8 cellular contexts compared by ENCODE assay signal in genomic region chr10:130300608-130301025, GRCh38.
DNase-seq lines count a peak whose midpoint lies in the region; ATAC-seq and TF ChIP-seq lines count a peak whose summit lies in the region.

No MANE protein-coding gene starts in this region.

- no peaks in the 10 kb centered on the region for H3K27me3 Mint-ChIP-seq in T-helper 17 cell
- H3K27me3 Mint-ChIP-seq in effector memory CD8-positive, alpha-beta T cell: no peaks in the 10 kb centered on the region

- CTCF ChIA-PET in HEK293 (lab: Yijun Ruan, JAX): no interaction called here

- DNase-seq in T-helper 17 cell: peak in 2 of 3 donors; percentile 8 to 12
- peak in 2 of 3 experiments; percentile 44 to 49 for DNase-seq in effector memory CD8-positive, alpha-beta T cell
- peak; percentile 59 for DNase-seq in stimulated activated CD4-positive, alpha-beta T cell treated with anti-CD3 and anti-CD28 coated beads, Interleukin-12 subunit alpha, Interleukin-12 subunit beta, amount 100 ng/mL, for 4 hours
- no peak for DNase-seq in GM13976 (ENCODE audit: low spot score)
- DNase-seq in anterior cingulate cortex (lab: John Stamatoyannopoulos, UW): no peak
- no peak for DNase-seq in ascending aorta (ENCODE audit: low spot score in 2 of 2)

- no peak overlapping the region for H3K4me3 ChIP-seq in HEK293 (ENCODE audit: low read depth, low read length)
- H3K4me3 ChIP-seq in ascending aorta: no peak overlapping the region

- peaks cover 5% of the 10 kb centered on the region for H3K4me1 Mint-ChIP-seq in T-helper 17 cell
- no peaks in the 10 kb centered on the region for H3K4me1 Mint-ChIP-seq in effector memory CD8-positive, alpha-beta T cell (ENCODE audit: low read depth in 2 of 2)

- peak overlapping the region; percentile 88 for H3K4me3 Mint-ChIP-seq in T-helper 17 cell
- H3K4me3 Mint-ChIP-seq in effector memory CD8-positive, alpha-beta T cell: peak overlapping the region; percentile 53 to 88

- TF ChIP-seq CTCF in HEK293 (tag by site-specific recombination; IDR thresholded peaks at IDR 0.05) (no peak), GM13976 (IDR thresholded peaks at IDR 0.05; ENCODE audit: borderline replicate concordance, control extremely low read depth, extremely low read depth, insufficient read depth, missing control alignments) (no peak), ascending aorta (IDR thresholded peaks at IDR 0.05) (no peak)

- H3K36me3 ChIP-seq in HEK293 (ENCODE audit: control insufficient read depth in 2 of 2, insufficient read depth in 1 of 2, low read length in 2 of 2) (no peaks in the 10 kb centered on the region), ascending aorta (no peaks in the 10 kb centered on the region)

- no peaks in the 10 kb centered on the region for H3K27me3 ChIP-seq in ascending aorta

- ATAC-seq in T-helper 17 cell (peak; percentile 46), GM21528 (IDR thresholded peaks at IDR 0.05; ENCODE audit: low FRiP score, unreplicated experiment) (no peak)
- ATAC-seq in effector memory CD8-positive, alpha-beta T cell (replicated peaks): peak; percentile 67

- H3K27ac ChIP-seq in HEK293 (ENCODE audit: extremely low read depth, low read depth, low read length) (no peak overlapping the region), ascending aorta (no peak overlapping the region)

- intact Hi-C loops in ascending aorta (cut with DNase I): no loop called here

- H3K4me1 ChIP-seq in HEK293 (ENCODE audit: control insufficient read depth, insufficient read depth, low read length) (no peaks in the 10 kb centered on the region), ascending aorta (no peaks in the 10 kb centered on the region)

- H3K27ac Mint-ChIP-seq in T-helper 17 cell: no peak overlapping the region
- peak overlapping the region in 1 of 2 donors; percentile 81 for H3K27ac Mint-ChIP-seq in effector memory CD8-positive, alpha-beta T cell

- H3K9me3 ChIP-seq in HEK293 (ENCODE audit: control insufficient read depth, insufficient read depth, low read depth, low read length) (no peaks in the 10 kb centered on the region), T-helper 17 cell (ENCODE audit: control insufficient read depth, low read length, poor library complexity, severe bottlenecking) (no peaks in the 10 kb centered on the region), ascending aorta (peaks cover 7 to 28% of the 10 kb centered on the region in 2 donors)

- H3K36me3 Mint-ChIP-seq in T-helper 17 cell (ENCODE audit: low read depth): no peaks in the 10 kb centered on the region
- H3K36me3 Mint-ChIP-seq in effector memory CD8-positive, alpha-beta T cell (ENCODE audit: insufficient read depth): no peaks in the 10 kb centered on the region

- in situ Hi-C loops in GM13976 (cut with MboI; ENCODE audit: low sequenced_read_pairs, unreplicated experiment): no loop called here

- POLR2A ChIA-PET in HEK293 (lab: Yijun Ruan, JAX): no interaction called here

- H3K9me3 Mint-ChIP-seq in effector memory CD8-positive, alpha-beta T cell: peaks cover 3 to 20% of the 10 kb centered on the region in 2 donors

TF ChIP-seq in HEK293, 187 proteins besides CTCF, POLR2A, EP300 and RAD21:
- TF ChIP-seq ZNF335 (tag by site-specific recombination; conservative IDR thresholded peaks at IDR 0.05) (peak; percentile 46; the same call in 1 of the 2 replicates), GFI1B (tag by site-specific recombination; IDR thresholded peaks at IDR 0.05) (no peak)

Comparison
In these comparisons a context has a peak if more than half of its experiments do, and no peak if none do; other contexts are left out.
1. DNase-seq: peak in T-helper 17 cell (2 of 3), effector memory CD8-positive, alpha-beta T cell (2 of 3) and stimulated activated CD4-positive, alpha-beta T cell treated with anti-CD3 and anti-CD28 coated beads, Interleukin-12 subunit alpha, Interleukin-12 subunit beta, amount 100 ng/mL, for 4 hours (single experiment); none in GM13976 (single experiment), anterior cingulate cortex (0 of 58) and ascending aorta (0 of 2).